In genomic region chr11:126284829-126285228, GRCh38 we compare ENCODE assay signal across 8 cellular contexts. TPM values are rescaled to one million over a fixed set of nuclear protein-coding genes. Genes with fewer than 3 reads are reported as not detected.
DNase-seq lines count a peak whose midpoint lies in the region; ATAC-seq, FAIRE-seq and TF ChIP-seq lines count a peak whose summit lies in the region.

No MANE protein-coding gene starts in this region.

- H3K4me3 ChIP-seq in SK-N-MC (no peak overlapping the region), HepG2 (replicated peaks in 1 of 3; ENCODE audit: insufficient read depth in 1 of 3, low read depth in 2 of 3, low read length in 3 of 3) (no peak overlapping the region)

- no peaks in the 10 kb centered on the region for H4K20me1 ChIP-seq in HepG2 (ENCODE audit: insufficient read depth, low read length)

- H3K4me2 ChIP-seq in HepG2 (ENCODE audit: low read depth, low read length): peak overlapping the region; percentile 96; the same call in 1 of the 2 replicates

- H3K27me3 Mint-ChIP-seq in activated naive CD4-positive, alpha-beta T cell treated with anti-CD3 and anti-CD28 coated beads, Interleukin-2, amount 50 U/mL, for 24 hours: no peaks in the 10 kb centered on the region

- H3K4me3 Mint-ChIP-seq in activated naive CD4-positive, alpha-beta T cell treated with anti-CD3 and anti-CD28 coated beads, Interleukin-2, amount 50 U/mL, for 24 hours: peak overlapping the region; percentile 76

- no peak for TF ChIP-seq POLR2A in HepG2 (IDR thresholded peaks at IDR 0.05; ENCODE audit: insufficient read depth in 1 of 2, low read depth in 2 of 2, low read length in 2 of 2)

- H3K36me3 ChIP-seq in SK-N-MC (ENCODE audit: insufficient read depth, low read length) (no peaks in the 10 kb centered on the region), HepG2 (replicated peaks in 1 of 2; ENCODE audit: control insufficient read depth in 1 of 2, insufficient read depth in 2 of 2, low read length in 2 of 2) (0 out of 5 replicates have a peak, but pooled peaks cover 0 to 4% of the 10 kb centered on the region in 2 experiments)

- intact Hi-C loops in HepG2 (cut with micrococcal nuclease; ENCODE audit: unreplicated experiment): no loop called here

- peak overlapping the region; percentile 38 for H3K27ac Mint-ChIP-seq in activated naive CD4-positive, alpha-beta T cell treated with anti-CD3 and anti-CD28 coated beads, Interleukin-2, amount 50 U/mL, for 24 hours

- CTCF ChIA-PET in HepG2 (lab: Yijun Ruan, JAX; ENCODE audit: low intra/inter-chr PET ratio, low total read pairs): no interaction called here

- H3K9me3 Mint-ChIP-seq in activated naive CD4-positive, alpha-beta T cell treated with anti-CD3 and anti-CD28 coated beads, Interleukin-2, amount 50 U/mL, for 24 hours: no peaks in the 10 kb centered on the region

- H3K9me3 ChIP-seq in SK-N-MC (ENCODE audit: low read depth, low read length): no peaks in the 10 kb centered on the region
- H3K9me3 ChIP-seq in HepG2 (ENCODE audit: low read length): no peaks in the 10 kb centered on the region

- no peak for TF ChIP-seq RAD21 in HepG2 (CRISPR knock-in tag; IDR thresholded peaks at IDR 0.05)

- no TSS peak for BruUV-seq in HepG2 (replicated peaks; lab: Mats Ljungman, UMichigan)

- H3K27me3 ChIP-seq in HepG2 (ENCODE audit: control insufficient read depth in 1 of 2, insufficient read depth in 2 of 2, low read length in 2 of 2): no peaks in the 10 kb centered on the region

- no peak for TF ChIP-seq CTCF in HepG2 (CRISPR knock-in tag; IDR thresholded peaks at IDR 0.05)

- peaks cover 10% of the 10 kb centered on the region for H3K79me2 ChIP-seq in HepG2 (ENCODE audit: insufficient read depth, low read length)

- POLR2A ChIA-PET in HepG2 (lab: Yijun Ruan, JAX): no interaction called here

- WGBS in HepG2 (ENCODE audit: low lambda C conversion rate): 92% methylated on average over 6 of the region's 6 CpGs

- FAIRE-seq in HepG2 (lab: Jason Lieb, UNC): no peak

- H3K36me3 Mint-ChIP-seq in activated naive CD4-positive, alpha-beta T cell treated with anti-CD3 and anti-CD28 coated beads, Interleukin-2, amount 50 U/mL, for 24 hours: no peaks in the 10 kb centered on the region

- in situ Hi-C loops in HepG2 (cut with HindIII; ENCODE audit: extremely low pct_ligation_motif_present, low pct_unique_long_range_greater_than_20kb): no loop called here

- H3K4me1 ChIP-seq in HepG2 (ENCODE audit: insufficient read depth, low read length): peaks cover 29% of the 10 kb centered on the region

- peaks cover 61% of the 10 kb centered on the region for H3K4me1 Mint-ChIP-seq in activated naive CD4-positive, alpha-beta T cell treated with anti-CD3 and anti-CD28 coated beads, Interleukin-2, amount 50 U/mL, for 24 hours

- H2AFZ ChIP-seq in HepG2 (ENCODE audit: low read length): no peak overlapping the region

- DNase-seq in COLO829 (ENCODE audit: low spot score): peak; percentile 68
- DNase-seq in HT1080 (ENCODE audit: low read depth): peak; percentile 94
- peak; percentile 88 for DNase-seq in SK-N-MC (ENCODE audit: low read depth, low spot score)
- peak; percentile 61 for DNase-seq in HepG2 (ENCODE audit: low spot score)
- DNase-seq in stimulated activated CD8-positive, alpha-beta memory T cell treated with anti-CD3 and anti-CD28 coated beads, Interleukin-7, amount 100 ng/mL, for 4 hours (ENCODE audit: low read depth in 2 of 2): peak; percentile 70 to 86
- no peak for DNase-seq in NK-92 (lab: John Stamatoyannopoulos, UW; ENCODE audit: unreplicated experiment)

- H3K9ac ChIP-seq in SK-N-MC (ENCODE audit: insufficient read length) (no peak overlapping the region), HepG2 (ENCODE audit: insufficient read depth, low read depth, low read length) (no peak overlapping the region)

- TF ChIP-seq EP300 in HepG2 (IDR thresholded peaks at IDR 0.05; ENCODE audit: low read depth in 2 of 2, low read length in 2 of 2) (no peak), HepG2 (CRISPR knock-in tag; IDR thresholded peaks at IDR 0.05; ENCODE audit: borderline replicate concordance) (no peak)

- H3K27ac ChIP-seq in SK-N-MC (no peak overlapping the region), HepG2 (ENCODE audit: extremely low read length, insufficient read depth, low read length) (no peak overlapping the region)

- ATAC-seq in GM19468 (IDR thresholded peaks at IDR 0.05; ENCODE audit: extremely low read depth, unreplicated experiment) (peak; percentile 63), HepG2 (no peak)

RNA-seq across cellular contexts. Expression of gene TIRAP, which starts 1.9 kb away (rescaled TPM):
- 3.3 and 3.6 TPM in 2 replicates for total RNA-seq in HT1080 (2014; rRNA removed; shearing (Covaris generic))
- polyA plus RNA-seq in HT1080 (2015; cell fraction: cytosol; rRNA removed): 5.0 and 6.3 TPM in 2 replicates
- polyA plus RNA-seq in HT1080 (2015; cell fraction: nucleus; rRNA removed): 4.2 and 5.6 TPM in 2 replicates
- 5.4 and 6.2 TPM in 2 replicates for total RNA-seq in HepG2 (2016; rRNA removed; fragmentation: Illumina TruSeq; extraction: Trizol)
- total RNA-seq in HepG2 (2016; cell fraction: cytosol; rRNA removed; fragmentation: Illumina TruSeq; extraction: Trizol; ENCODE audit: low read depth): 1.8 and 1.9 TPM in 2 replicates
- total RNA-seq in HepG2 (2016; cell fraction: insoluble cytoplasmic fraction; rRNA removed; fragmentation: Illumina TruSeq; extraction: Trizol): 5.5 and 5.6 TPM in 2 replicates
- total RNA-seq in HepG2 (2016; cell fraction: membrane; rRNA removed; fragmentation: Illumina TruSeq; extraction: Trizol): 4.3 TPM in 2 replicates
- total RNA-seq in HepG2 (2016; cell fraction: nucleus; rRNA removed; fragmentation: Illumina TruSeq; extraction: Trizol): 4.4 and 5.5 TPM in 2 replicates
- polyA plus RNA-seq in HepG2 (2011; rRNA removed): 5.7 and 7.0 TPM in 2 replicates
- 4.5 and 5.2 TPM in 2 replicates for polyA plus RNA-seq in HepG2 (2011; cell fraction: cytosol; rRNA removed)
- polyA plus RNA-seq in HepG2 (2011; cell fraction: nucleus; rRNA removed): 9.1 and 10.8 TPM in 2 replicates
- 4.6 and 5.5 TPM in 2 replicates for polyA plus RNA-seq in HepG2 (2012)
- 1.6 and 1.8 TPM in 2 replicates for polyA plus RNA-seq in HepG2 (2016; cell fraction: cytosol; fragmentation: Illumina TruSeq; extraction: Trizol; ENCODE audit: low read depth)
- polyA plus RNA-seq in HepG2 (2016; cell fraction: insoluble cytoplasmic fraction; fragmentation: Illumina TruSeq; extraction: Trizol; ENCODE audit: low read depth): 6.8 and 8.2 TPM in 2 replicates
- polyA plus RNA-seq in HepG2 (2016; cell fraction: membrane; fragmentation: Illumina TruSeq; extraction: Trizol; ENCODE audit: low read depth): 3.3 and 3.8 TPM in 2 replicates
- polyA plus RNA-seq in HepG2 (2016; cell fraction: nucleus; fragmentation: Illumina TruSeq; extraction: Trizol; ENCODE audit: insufficient read depth, low read depth): 9.4 and 9.9 TPM in 2 replicates
- polyA minus RNA-seq in HepG2 (2011; rRNA and poly(A)+ RNA removed; ENCODE audit: low replicate concordance): 14.2 and 15.0 TPM in 2 replicates
- polyA minus RNA-seq in HepG2 (2011; cell fraction: cytosol; rRNA and poly(A)+ RNA removed): 6.2 and 6.8 TPM in 2 replicates
- 5.8 and 10.1 TPM in 2 replicates for polyA minus RNA-seq in HepG2 (2011; cell fraction: nucleus; rRNA and poly(A)+ RNA removed)

RNA-seq across cellular contexts. Expression of gene FOXRED1, which starts 15.9 kb away (rescaled TPM):
- 43.1 and 49.2 TPM in 2 replicates for total RNA-seq in HT1080 (2014; rRNA removed; shearing (Covaris generic))
- polyA plus RNA-seq in HT1080 (2015; cell fraction: cytosol; rRNA removed): 28.6 and 34.1 TPM in 2 replicates
- polyA plus RNA-seq in HT1080 (2015; cell fraction: nucleus; rRNA removed): 52.2 and 60.5 TPM in 2 replicates
- 42.9 and 50.2 TPM in 2 replicates for total RNA-seq in HepG2 (2016; rRNA removed; fragmentation: Illumina TruSeq; extraction: Trizol)
- total RNA-seq in HepG2 (2016; cell fraction: cytosol; rRNA removed; fragmentation: Illumina TruSeq; extraction: Trizol; ENCODE audit: low read depth): 13.0 and 13.3 TPM in 2 replicates
- 43.9 and 49.5 TPM in 2 replicates for total RNA-seq in HepG2 (2016; cell fraction: insoluble cytoplasmic fraction; rRNA removed; fragmentation: Illumina TruSeq; extraction: Trizol)
- total RNA-seq in HepG2 (2016; cell fraction: membrane; rRNA removed; fragmentation: Illumina TruSeq; extraction: Trizol): 16.4 and 18.0 TPM in 2 replicates
- total RNA-seq in HepG2 (2016; cell fraction: nucleus; rRNA removed; fragmentation: Illumina TruSeq; extraction: Trizol): 32.4 TPM in 2 replicates
- 24.7 and 29.6 TPM in 2 replicates for polyA plus RNA-seq in HepG2 (2011; rRNA removed)
- polyA plus RNA-seq in HepG2 (2011; cell fraction: cytosol; rRNA removed): 24.1 and 38.8 TPM in 2 replicates
- 39.3 and 48.4 TPM in 2 replicates for polyA plus RNA-seq in HepG2 (2011; cell fraction: nucleus; rRNA removed)
- 15.5 and 27.9 TPM in 2 replicates for polyA plus RNA-seq in HepG2 (2012)
- 6.7 and 7.3 TPM in 2 replicates for polyA plus RNA-seq in HepG2 (2016; cell fraction: cytosol; fragmentation: Illumina TruSeq; extraction: Trizol; ENCODE audit: low read depth)
- polyA plus RNA-seq in HepG2 (2016; cell fraction: insoluble cytoplasmic fraction; fragmentation: Illumina TruSeq; extraction: Trizol; ENCODE audit: low read depth): 49.1 and 50.0 TPM in 2 replicates
- polyA plus RNA-seq in HepG2 (2016; cell fraction: membrane; fragmentation: Illumina TruSeq; extraction: Trizol; ENCODE audit: low read depth): 8.9 and 10.8 TPM in 2 replicates
- polyA plus RNA-seq in HepG2 (2016; cell fraction: nucleus; fragmentation: Illumina TruSeq; extraction: Trizol; ENCODE audit: insufficient read depth, low read depth): 95.9 and 96.9 TPM in 2 replicates
- 40.2 and 50.7 TPM in 2 replicates for polyA minus RNA-seq in HepG2 (2011; rRNA and poly(A)+ RNA removed; ENCODE audit: low replicate concordance)
- polyA minus RNA-seq in HepG2 (2011; cell fraction: cytosol; rRNA and poly(A)+ RNA removed): 9.2 and 9.8 TPM in 2 replicates
- 22.1 and 23.8 TPM in 2 replicates for polyA minus RNA-seq in HepG2 (2011; cell fraction: nucleus; rRNA and poly(A)+ RNA removed)

RNA-seq across cellular contexts. Expression of gene SRPRA, which starts 16.1 kb away (rescaled TPM):
- total RNA-seq in HT1080 (2014; rRNA removed; shearing (Covaris generic)): 152 and 179 TPM in 2 replicates
- 159 and 179 TPM in 2 replicates for polyA plus RNA-seq in HT1080 (2015; cell fraction: cytosol; rRNA removed)
- polyA plus RNA-seq in HT1080 (2015; cell fraction: nucleus; rRNA removed): 260 and 270 TPM in 2 replicates
- 16.4 and 27.7 TPM in 2 replicates for total RNA-seq in HepG2 (2016; rRNA removed; fragmentation: Illumina TruSeq; extraction: Trizol)
- total RNA-seq in HepG2 (2016; cell fraction: cytosol; rRNA removed; fragmentation: Illumina TruSeq; extraction: Trizol; ENCODE audit: low read depth): 2.7 and 3.2 TPM in 2 replicates
- 14.6 and 27.3 TPM in 2 replicates for total RNA-seq in HepG2 (2016; cell fraction: insoluble cytoplasmic fraction; rRNA removed; fragmentation: Illumina TruSeq; extraction: Trizol)
- total RNA-seq in HepG2 (2016; cell fraction: membrane; rRNA removed; fragmentation: Illumina TruSeq; extraction: Trizol): 8.0 and 10.6 TPM in 2 replicates
- total RNA-seq in HepG2 (2016; cell fraction: nucleus; rRNA removed; fragmentation: Illumina TruSeq; extraction: Trizol): 59.3 and 69.9 TPM in 2 replicates
- polyA plus RNA-seq in HepG2 (2011; rRNA removed): 64.6 and 67.6 TPM in 2 replicates
- polyA plus RNA-seq in HepG2 (2011; cell fraction: cytosol; rRNA removed): 67.4 and 74.4 TPM in 2 replicates
- polyA plus RNA-seq in HepG2 (2011; cell fraction: nucleus; rRNA removed): 95.0 and 97.8 TPM in 2 replicates
- 66.3 and 75.8 TPM in 2 replicates for polyA plus RNA-seq in HepG2 (2012)
- 4.3 and 4.8 TPM in 2 replicates for polyA plus RNA-seq in HepG2 (2016; cell fraction: cytosol; fragmentation: Illumina TruSeq; extraction: Trizol; ENCODE audit: low read depth)
- 27.7 and 34.9 TPM in 2 replicates for polyA plus RNA-seq in HepG2 (2016; cell fraction: insoluble cytoplasmic fraction; fragmentation: Illumina TruSeq; extraction: Trizol; ENCODE audit: low read depth)
- polyA plus RNA-seq in HepG2 (2016; cell fraction: membrane; fragmentation: Illumina TruSeq; extraction: Trizol; ENCODE audit: low read depth): 9.2 and 12.3 TPM in 2 replicates
- polyA plus RNA-seq in HepG2 (2016; cell fraction: nucleus; fragmentation: Illumina TruSeq; extraction: Trizol; ENCODE audit: insufficient read depth, low read depth): 133 TPM in 2 replicates
- 87.4 and 136 TPM in 2 replicates for polyA minus RNA-seq in HepG2 (2011; rRNA and poly(A)+ RNA removed; ENCODE audit: low replicate concordance)
- 49.7 and 49.8 TPM in 2 replicates for polyA minus RNA-seq in HepG2 (2011; cell fraction: cytosol; rRNA and poly(A)+ RNA removed)
- 135 and 143 TPM in 2 replicates for polyA minus RNA-seq in HepG2 (2011; cell fraction: nucleus; rRNA and poly(A)+ RNA removed)

RNA-seq across cellular contexts. Expression of gene DCPS, which starts 19.0 kb away (rescaled TPM):
- 29.3 and 37.4 TPM in 2 replicates for total RNA-seq in HT1080 (2014; rRNA removed; shearing (Covaris generic))
- 32.3 and 35.4 TPM in 2 replicates for polyA plus RNA-seq in HT1080 (2015; cell fraction: cytosol; rRNA removed)
- 18.0 and 20.6 TPM in 2 replicates for polyA plus RNA-seq in HT1080 (2015; cell fraction: nucleus; rRNA removed)
- 21.9 and 24.1 TPM in 2 replicates for total RNA-seq in HepG2 (2016; rRNA removed; fragmentation: Illumina TruSeq; extraction: Trizol)
- total RNA-seq in HepG2 (2016; cell fraction: cytosol; rRNA removed; fragmentation: Illumina TruSeq; extraction: Trizol; ENCODE audit: low read depth): 4.3 and 4.6 TPM in 2 replicates
- 20.7 and 23.2 TPM in 2 replicates for total RNA-seq in HepG2 (2016; cell fraction: insoluble cytoplasmic fraction; rRNA removed; fragmentation: Illumina TruSeq; extraction: Trizol)
- total RNA-seq in HepG2 (2016; cell fraction: membrane; rRNA removed; fragmentation: Illumina TruSeq; extraction: Trizol): 6.0 and 8.2 TPM in 2 replicates
- 10.8 and 11.7 TPM in 2 replicates for total RNA-seq in HepG2 (2016; cell fraction: nucleus; rRNA removed; fragmentation: Illumina TruSeq; extraction: Trizol)
- 20.7 and 22.5 TPM in 2 replicates for polyA plus RNA-seq in HepG2 (2011; rRNA removed)
- 25.0 and 33.9 TPM in 2 replicates for polyA plus RNA-seq in HepG2 (2011; cell fraction: cytosol; rRNA removed)
- polyA plus RNA-seq in HepG2 (2011; cell fraction: nucleus; rRNA removed): 11.1 and 11.9 TPM in 2 replicates
- 12.9 and 13.5 TPM in 2 replicates for polyA plus RNA-seq in HepG2 (2012)
- 4.1 and 4.3 TPM in 2 replicates for polyA plus RNA-seq in HepG2 (2016; cell fraction: cytosol; fragmentation: Illumina TruSeq; extraction: Trizol; ENCODE audit: low read depth)
- polyA plus RNA-seq in HepG2 (2016; cell fraction: insoluble cytoplasmic fraction; fragmentation: Illumina TruSeq; extraction: Trizol; ENCODE audit: low read depth): 29.3 and 35.5 TPM in 2 replicates
- 5.8 and 6.4 TPM in 2 replicates for polyA plus RNA-seq in HepG2 (2016; cell fraction: membrane; fragmentation: Illumina TruSeq; extraction: Trizol; ENCODE audit: low read depth)
- polyA plus RNA-seq in HepG2 (2016; cell fraction: nucleus; fragmentation: Illumina TruSeq; extraction: Trizol; ENCODE audit: insufficient read depth, low read depth): 15.1 and 15.2 TPM in 2 replicates
- polyA minus RNA-seq in HepG2 (2011; rRNA and poly(A)+ RNA removed; ENCODE audit: low replicate concordance): 16.9 and 47.3 TPM in 2 replicates
- 5.5 and 10.6 TPM in 2 replicates for polyA minus RNA-seq in HepG2 (2011; cell fraction: cytosol; rRNA and poly(A)+ RNA removed)
- 7.1 and 7.6 TPM in 2 replicates for polyA minus RNA-seq in HepG2 (2011; cell fraction: nucleus; rRNA and poly(A)+ RNA removed)
